Comparison of ENCODE assay signal across 8 cellular contexts in the genomic region with DNA sequence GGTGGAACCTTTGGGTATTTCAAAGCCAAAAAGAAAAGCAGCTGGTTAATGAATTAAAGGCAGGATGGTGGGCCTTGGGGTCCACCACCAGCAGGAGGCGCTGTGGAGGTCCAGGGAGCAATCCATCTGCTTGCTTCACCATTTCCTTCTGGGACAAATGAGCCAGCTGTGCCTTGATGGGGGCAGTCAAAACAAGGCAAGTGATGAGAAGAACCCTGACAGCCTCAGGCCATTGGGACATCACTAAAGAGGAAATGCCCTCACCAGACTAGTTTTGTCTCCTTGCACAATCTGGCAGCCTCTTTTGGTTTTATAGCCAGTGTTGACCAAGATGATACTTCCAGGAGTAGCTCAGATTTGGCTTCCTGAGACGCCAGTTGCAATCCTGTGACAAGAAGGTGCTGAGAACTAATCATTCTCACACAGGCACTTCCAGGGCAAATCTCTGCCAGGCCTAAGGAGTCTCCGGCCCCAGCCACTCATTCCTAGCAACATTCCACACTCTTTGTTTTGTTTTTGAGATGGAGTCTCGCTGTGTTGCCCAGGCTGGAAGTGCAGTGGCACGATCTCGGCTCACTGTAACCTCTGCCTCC. TPM values are rescaled to one million over a fixed set of nuclear protein-coding genes. Genes with fewer than 3 reads are reported as not detected.
DNase-seq lines count a peak whose midpoint lies in the region; ATAC-seq, FAIRE-seq and TF ChIP-seq lines count a peak whose summit lies in the region.

No MANE protein-coding gene starts in this region.

- no peak for TF ChIP-seq POLR2A in H54 (IDR thresholded peaks at IDR 0.05; ENCODE audit: low read depth, low read length)
- no peak for TF ChIP-seq POLR2A in prostate gland (IDR thresholded peaks at IDR 0.05)

- intact Hi-C loops in head of caudate nucleus (cut with DNase I) (no loop called here), prostate gland (cut with DNase I) (no loop called here)

- WGBS in prostate gland = 61% methylated on average over 6 of the region's 6 CpGs

- no peak for ATAC-seq in GM18520 (IDR thresholded peaks at IDR 0.05; ENCODE audit: unreplicated experiment)

- no peaks in the 10 kb centered on the region for H3K27me3 ChIP-seq in prostate gland (replicated peaks; ENCODE audit: insufficient read depth)

- DNase-seq in AG20443 (ENCODE audit: low spot score) = peak; percentile 85
- peak; percentile 60 for DNase-seq in H54 (ENCODE audit: insufficient read length, low spot score)
- DNase-seq in RWPE1 (ENCODE audit: low spot score) = no peak
- peak; percentile 29 for DNase-seq in activated gamma-delta T cell (lab: John Stamatoyannopoulos, UW)
- peak in 41 of 42 donors; percentile 19 to 86 (median 60) for DNase-seq in head of caudate nucleus
- DNase-seq in prostate gland (ENCODE audit: low spot score) = peak; percentile 74
- DNase-seq in ureter (ENCODE audit: low spot score) = peak; percentile 72

- peaks cover 6% of the 10 kb centered on the region for H3K4me1 ChIP-seq in prostate gland (replicated peaks)

- no peaks in the 10 kb centered on the region for H3K36me3 ChIP-seq in prostate gland

- no peaks in the 10 kb centered on the region for H3K9me3 ChIP-seq in prostate gland

- peak overlapping the region; percentile 24 for H3K27ac ChIP-seq in RWPE1
- peak overlapping the region in 1 of 2 donors; percentile 44 for H3K27ac ChIP-seq in prostate gland

- POLR2A ChIA-PET in RWPE1 (lab: Yijun Ruan, JAX; ENCODE audit: low non-redundant PET) = interaction anchor here (0.6 kb wide), 1 partner anchor 25 kb away, joined by 5 read pairs; no protein-coding TSS in a partner anchor

- FAIRE-seq in H54 (lab: Jason Lieb, UNC) = no peak

- no peak overlapping the region for H3K4me3 ChIP-seq in prostate gland

- peak; percentile 52 for TF ChIP-seq CTCF in RWPE1 (conservative IDR thresholded peaks at IDR 0.05; ENCODE audit: low read depth)
- TF ChIP-seq CTCF in prostate gland (IDR thresholded peaks at IDR 0.05) = peak in 3 of 4 experiments; percentile 34 to 55 (median 55)

- CTCF ChIA-PET in RWPE1 (lab: Yijun Ruan, JAX) = interaction anchor here (0.6 to 2.0 kb wide), 12 partner anchors 10 to 398 kb away, joined by 3 to 11 read pairs (median 4); partner anchors contain the start of gene WEE1

RNA-seq across cellular contexts. Expression of gene WEE1, which starts 38.2 kb away (rescaled TPM):
- total RNA-seq in prostate gland (10 to 100 TPM; 31.0 to 33.1 TPM), ureter (65.3 TPM)
